ENCODE assay signal across 12 cellular contexts in the genomic region with DNA sequence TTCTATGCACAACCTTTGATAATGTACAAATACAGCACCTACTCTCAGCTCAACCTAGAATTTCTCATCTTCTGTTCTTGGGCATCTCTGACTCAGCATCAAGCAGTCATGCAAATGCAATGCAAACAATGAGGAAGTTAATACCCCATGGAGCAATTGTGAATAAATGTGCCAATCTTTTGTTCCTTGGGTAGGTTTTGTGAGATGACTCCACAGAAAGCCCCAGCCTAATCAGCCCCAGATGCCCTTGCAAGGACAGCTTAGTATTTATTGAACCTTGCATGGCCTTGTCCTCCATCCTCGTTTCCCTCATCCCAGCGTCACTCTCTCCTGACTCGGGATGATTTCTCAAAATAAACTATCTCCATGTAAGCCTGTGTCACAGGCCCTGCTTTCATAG.
A peak's percentile ranks its signal among the peaks of the same experiment; 100 is the strongest.
DNase-seq lines count a peak whose midpoint lies in the region; ATAC-seq and TF ChIP-seq lines count a peak whose summit lies in the region.
"Had no signal": no experiment of that assay in that cellular context is flagged by ENCODE, and none has a peak within 500 bp of the region (broad histone marks: within the 10 kb centered on the region; RNA-seq: fewer than 3 reads in every experiment).

No MANE protein-coding gene starts in this region.

- H3K4me1 Mint-ChIP-seq in progenitor cell of endocrine pancreas (ENCODE audit: low read depth), result no peaks in the 10 kb centered on the region
- peaks cover 3% of the 10 kb centered on the region for H3K4me1 Mint-ChIP-seq in activated T-cell treated with anti-CD3 and anti-CD28 coated beads, Interleukin-2, amount 50 U/mL, for 4 hours (ENCODE audit: low read depth)
- H3K4me1 Mint-ChIP-seq: natural killer cell had no signal

- H3K4me3 Mint-ChIP-seq in progenitor cell of endocrine pancreas (ENCODE audit: low read depth), result no peak overlapping the region
- no peak overlapping the region for H3K4me3 Mint-ChIP-seq in activated T-cell treated with anti-CD3 and anti-CD28 coated beads, Interleukin-2, amount 50 U/mL, for 4 hours
- H3K4me3 Mint-ChIP-seq: activated CD8-positive, alpha-beta T cell treated with anti-CD3 and anti-CD28 coated beads, Interleukin-2, amount 10 ng/mL, durations not matched to agents 7 days and 5 days; dendritic cell treated with granulocyte-macrophage colony-stimulating factor and Interleukin-4, amounts not matched to agents 40 ng/mL and 50 ng/mL, for 4 days; natural killer cell had no signal

- TF ChIP-seq CTCF in AG09319 (IDR thresholded peaks at IDR 0.05; ENCODE audit: low read depth, low read length), result no peak
- no peak for TF ChIP-seq CTCF in brain microvascular endothelial cell (IDR thresholded peaks at IDR 0.05; ENCODE audit: low read depth, low read length, missing control alignments)
- TF ChIP-seq CTCF in progenitor cell of endocrine pancreas (IDR thresholded peaks at IDR 0.05; ENCODE audit: unreplicated experiment), result no peak

- H3K27ac ChIP-seq in brain microvascular endothelial cell, result peak overlapping the region; percentile 71

- H3K36me3 Mint-ChIP-seq in progenitor cell of endocrine pancreas (ENCODE audit: insufficient read depth), result no peaks in the 10 kb centered on the region
- no peaks in the 10 kb centered on the region for H3K36me3 Mint-ChIP-seq in activated T-cell treated with anti-CD3 and anti-CD28 coated beads, Interleukin-2, amount 50 U/mL, for 4 hours (ENCODE audit: insufficient read depth)
- H3K36me3 Mint-ChIP-seq: natural killer cell had no signal

- peaks cover 5% of the 10 kb centered on the region for H3K27me3 Mint-ChIP-seq in progenitor cell of endocrine pancreas
- H3K27me3 Mint-ChIP-seq in activated T-cell treated with anti-CD3 and anti-CD28 coated beads, Interleukin-2, amount 50 U/mL, for 4 hours (ENCODE audit: low read depth), result no peaks in the 10 kb centered on the region
- H3K27me3 Mint-ChIP-seq: dendritic cell treated with granulocyte-macrophage colony-stimulating factor and Interleukin-4, amounts not matched to agents 40 ng/mL and 50 ng/mL, for 4 days had no signal

- H3K9me3 Mint-ChIP-seq in progenitor cell of endocrine pancreas (ENCODE audit: low read depth), result no peaks in the 10 kb centered on the region
- no peaks in the 10 kb centered on the region for H3K9me3 Mint-ChIP-seq in activated T-cell treated with anti-CD3 and anti-CD28 coated beads, Interleukin-2, amount 50 U/mL, for 4 hours
- H3K9me3 Mint-ChIP-seq: dendritic cell treated with granulocyte-macrophage colony-stimulating factor and Interleukin-4, amounts not matched to agents 40 ng/mL and 50 ng/mL, for 4 days had no signal

- ATAC-seq in GM18517 (IDR thresholded peaks at IDR 0.05; ENCODE audit: unreplicated experiment), result no peak
- no peak for ATAC-seq in activated T-cell treated with anti-CD3 and anti-CD28 coated beads, Interleukin-2, amount 50 U/mL, for 4 hours
- ATAC-seq in HG02840 (IDR thresholded peaks at IDR 0.05; ENCODE audit: low FRiP score, unreplicated experiment), result no peak
- ATAC-seq: activated CD8-positive, alpha-beta T cell treated with anti-CD3 and anti-CD28 coated beads, Interleukin-2, amount 10 ng/mL, durations not matched to agents 7 days and 5 days; natural killer cell had no signal

- peak; percentile 20; the same call in 1 of the 2 replicates for TF ChIP-seq RAD21 in Ishikawa (IDR thresholded peaks at IDR 0.05; ENCODE audit: low read depth)

- no peak overlapping the region for H3K27ac Mint-ChIP-seq in progenitor cell of endocrine pancreas
- H3K27ac Mint-ChIP-seq: activated CD8-positive, alpha-beta T cell treated with anti-CD3 and anti-CD28 coated beads, Interleukin-2, amount 10 ng/mL, durations not matched to agents 7 days and 5 days; dendritic cell treated with granulocyte-macrophage colony-stimulating factor and Interleukin-4, amounts not matched to agents 40 ng/mL and 50 ng/mL, for 4 days; natural killer cell had no signal

- in situ Hi-C loops in brain microvascular endothelial cell (cut with HindIII; ENCODE audit: low pct_ligation_motif_present, low sequenced_read_pairs), result no loop called here

- peak; percentile 83 for TF ChIP-seq EP300 in Ishikawa (IDR thresholded peaks at IDR 0.05; ENCODE audit: borderline replicate concordance)

- peak; percentile 87 for DNase-seq in AG09319 (ENCODE audit: extremely low read depth, low read depth)
- peak; percentile 80 for DNase-seq in brain microvascular endothelial cell
- peak; percentile 95 for DNase-seq in kidney glomerular epithelial cell (lab: John Stamatoyannopoulos, UW)
- no peak for DNase-seq in progenitor cell of endocrine pancreas (ENCODE audit: low spot score, unreplicated experiment)
- no peak for DNase-seq in activated T-cell treated with anti-CD3 and anti-CD28 coated beads, Interleukin-2, amount 50 U/mL, for 4 hours
- DNase-seq: activated CD8-positive, alpha-beta T cell treated with anti-CD3 and anti-CD28 coated beads, Interleukin-2, amount 10 ng/mL, durations not matched to agents 7 days and 5 days; natural killer cell; NCI-H82 had no signal

- H3K27me3 ChIP-seq in brain microvascular endothelial cell (replicated peaks), result no peaks in the 10 kb centered on the region

- H3K4me3 ChIP-seq in brain microvascular endothelial cell (ENCODE audit: low read depth, low read length), result no peak overlapping the region

- no peaks in the 10 kb centered on the region for H3K36me3 ChIP-seq in brain microvascular endothelial cell (replicated peaks)

TF ChIP-seq in Ishikawa, 13 proteins besides CTCF, POLR2A, EP300 and RAD21:
- TF ChIP-seq TCF12 (IDR thresholded peaks at IDR 0.05; ENCODE audit: low read depth) (peak; percentile 65), CREB1 (IDR thresholded peaks at IDR 0.05; ENCODE audit: low read depth) (no peak), ZBTB7A (IDR thresholded peaks at IDR 0.05; ENCODE audit: low read depth) (no peak), TAF1 (IDR thresholded peaks at IDR 0.05; ENCODE audit: low read depth) (no peak), EGR1 (IDR thresholded peaks at IDR 0.05) (no peak), FOXM1 (IDR thresholded peaks at IDR 0.05; ENCODE audit: borderline replicate concordance, low read depth) (peak; percentile 25; the same call in 1 of the 2 replicates), YY1 (IDR thresholded peaks at IDR 0.05; ENCODE audit: low read depth) (no peak), CEBPB (IDR thresholded peaks at IDR 0.05) (peak; percentile 49; the same call in 1 of the 2 replicates), NFIC (IDR thresholded peaks at IDR 0.05) (peak; percentile 67), TEAD4 (IDR thresholded peaks at IDR 0.05) (peak; percentile 97)
- TF ChIP-seq, protein P1, sequence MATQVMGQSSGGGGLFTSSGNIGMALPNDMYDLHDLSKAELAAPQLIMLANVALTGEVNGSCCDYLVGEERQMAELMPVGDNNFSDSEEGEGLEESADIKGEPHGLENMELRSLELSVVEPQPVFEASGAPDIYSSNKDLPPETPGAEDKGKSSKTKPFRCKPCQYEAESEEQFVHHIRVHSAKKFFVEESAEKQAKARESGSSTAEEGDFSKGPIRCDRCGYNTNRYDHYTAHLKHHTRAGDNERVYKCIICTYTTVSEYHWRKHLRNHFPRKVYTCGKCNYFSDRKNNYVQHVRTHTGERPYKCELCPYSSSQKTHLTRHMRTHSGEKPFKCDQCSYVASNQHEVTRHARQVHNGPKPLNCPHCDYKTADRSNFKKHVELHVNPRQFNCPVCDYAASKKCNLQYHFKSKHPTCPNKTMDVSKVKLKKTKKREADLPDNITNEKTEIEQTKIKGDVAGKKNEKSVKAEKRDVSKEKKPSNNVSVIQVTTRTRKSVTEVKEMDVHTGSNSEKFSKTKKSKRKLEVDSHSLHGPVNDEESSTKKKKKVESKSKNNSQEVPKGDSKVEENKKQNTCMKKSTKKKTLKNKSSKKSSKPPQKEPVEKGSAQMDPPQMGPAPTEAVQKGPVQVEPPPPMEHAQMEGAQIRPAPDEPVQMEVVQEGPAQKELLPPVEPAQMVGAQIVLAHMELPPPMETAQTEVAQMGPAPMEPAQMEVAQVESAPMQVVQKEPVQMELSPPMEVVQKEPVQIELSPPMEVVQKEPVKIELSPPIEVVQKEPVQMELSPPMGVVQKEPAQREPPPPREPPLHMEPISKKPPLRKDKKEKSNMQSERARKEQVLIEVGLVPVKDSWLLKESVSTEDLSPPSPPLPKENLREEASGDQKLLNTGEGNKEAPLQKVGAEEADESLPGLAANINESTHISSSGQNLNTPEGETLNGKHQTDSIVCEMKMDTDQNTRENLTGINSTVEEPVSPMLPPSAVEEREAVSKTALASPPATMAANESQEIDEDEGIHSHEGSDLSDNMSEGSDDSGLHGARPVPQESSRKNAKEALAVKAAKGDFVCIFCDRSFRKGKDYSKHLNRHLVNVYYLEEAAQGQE (IDR thresholded peaks at IDR 0.05; ENCODE audit: low read depth), result no peak
- TF ChIP-seq, protein P2, sequence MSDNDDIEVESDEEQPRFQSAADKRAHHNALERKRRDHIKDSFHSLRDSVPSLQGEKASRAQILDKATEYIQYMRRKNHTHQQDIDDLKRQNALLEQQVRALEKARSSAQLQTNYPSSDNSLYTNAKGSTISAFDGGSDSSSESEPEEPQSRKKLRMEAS (IDR thresholded peaks at IDR 0.05), result no peak
- TF ChIP-seq, protein P3, sequence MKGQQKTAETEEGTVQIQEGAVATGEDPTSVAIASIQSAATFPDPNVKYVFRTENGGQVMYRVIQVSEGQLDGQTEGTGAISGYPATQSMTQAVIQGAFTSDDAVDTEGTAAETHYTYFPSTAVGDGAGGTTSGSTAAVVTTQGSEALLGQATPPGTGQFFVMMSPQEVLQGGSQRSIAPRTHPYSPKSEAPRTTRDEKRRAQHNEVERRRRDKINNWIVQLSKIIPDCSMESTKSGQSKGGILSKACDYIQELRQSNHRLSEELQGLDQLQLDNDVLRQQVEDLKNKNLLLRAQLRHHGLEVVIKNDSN (IDR thresholded peaks at IDR 0.05), result no peak

Comparison
In these comparisons a context has a peak if more than half of its experiments do, and no peak if none do; other contexts are left out.
1. DNase-seq: peak in AG09319 (single experiment), brain microvascular endothelial cell (single experiment) and kidney glomerular epithelial cell (single experiment); none in progenitor cell of endocrine pancreas (single experiment) and activated T-cell treated with anti-CD3 and anti-CD28 coated beads, Interleukin-2, amount 50 U/mL, for 4 hours (single experiment).